In genomic region chr6:12119085-12119588, GRCh38 we compare ENCODE assay signal across 8 cellular contexts.
DNase-seq lines count a peak whose midpoint lies in the region; ATAC-seq and TF ChIP-seq lines count a peak whose summit lies in the region.

No MANE protein-coding gene starts in this region.

- peak overlapping the region; percentile 47 for H3K27ac Mint-ChIP-seq in CD8-positive, alpha-beta T cell

- peaks cover 12% of the 10 kb centered on the region for H3K36me3 ChIP-seq in CD8-positive, alpha-beta T cell (ENCODE audit: insufficient read depth, low read length)
- peaks cover 0 to 21% of the 10 kb centered on the region in 2 donors for H3K36me3 ChIP-seq in gastrocnemius medialis

- no peak for TF ChIP-seq POLR2A in gastrocnemius medialis (IDR thresholded peaks at IDR 0.05)

- peak; percentile 84 for ATAC-seq in CD8-positive, alpha-beta T cell
- peak; percentile 86 for ATAC-seq in GM19438 (IDR thresholded peaks at IDR 0.05; ENCODE audit: low read depth, unreplicated experiment)
- peak; percentile 66 for ATAC-seq in HG03439 (IDR thresholded peaks at IDR 0.05; ENCODE audit: unreplicated experiment)
- ATAC-seq in gastrocnemius medialis, result no peak

- peaks cover 22% of the 10 kb centered on the region for H3K4me1 ChIP-seq in CD8-positive, alpha-beta T cell (ENCODE audit: insufficient read depth, low read length)
- no peaks in the 10 kb centered on the region for H3K4me1 ChIP-seq in gastrocnemius medialis

- H3K4me1 Mint-ChIP-seq in CD8-positive, alpha-beta T cell (ENCODE audit: low read depth), result peaks cover 41% of the 10 kb centered on the region

- CTCF ChIA-PET in CD8-positive, alpha-beta T cell (lab: Charles Lee), result no interaction called here

- H3K27me3 ChIP-seq in CD8-positive, alpha-beta T cell (ENCODE audit: insufficient read depth, low read length), result no peaks in the 10 kb centered on the region
- H3K27me3 ChIP-seq in gastrocnemius medialis, result no peaks in the 10 kb centered on the region

- H3K4me3 ChIP-seq in CD8-positive, alpha-beta T cell (ENCODE audit: low read depth, low read length), result no peak overlapping the region
- H3K4me3 ChIP-seq in gastrocnemius medialis, result no peak overlapping the region

- in situ Hi-C loops in gastrocnemius medialis (cut with MboI; ENCODE audit: low sequenced_read_pairs in 4 of 4), result no loop called here

- peak in 6 of 7 experiments; percentile 1 to 56 (median 11) for DNase-seq in CD8-positive, alpha-beta T cell
- peak; percentile 76 for DNase-seq in central memory CD4-positive, alpha-beta T cell
- DNase-seq in A172 (ENCODE audit: low spot score) (no peak), posterior cingulate gyrus (no peak), gastrocnemius medialis (no peak), NCI-H1694 treated with DMSO at 0.1 percent for 48 hours (lab: John Stamatoyannopoulos, UW) (no peak)

- peak overlapping the region; percentile 10 for H3K4me3 Mint-ChIP-seq in CD8-positive, alpha-beta T cell

- H3K9me3 ChIP-seq in CD8-positive, alpha-beta T cell (ENCODE audit: low read length), result no peaks in the 10 kb centered on the region
- no peaks in the 10 kb centered on the region for H3K9me3 ChIP-seq in gastrocnemius medialis

- peaks cover 64% of the 10 kb centered on the region for H3K36me3 Mint-ChIP-seq in CD8-positive, alpha-beta T cell

- peaks cover 12% of the 10 kb centered on the region for H3K9me3 Mint-ChIP-seq in CD8-positive, alpha-beta T cell

- TF ChIP-seq CTCF in CD8-positive, alpha-beta T cell (IDR thresholded peaks at IDR 0.05), result no peak
- no peak for TF ChIP-seq CTCF in gastrocnemius medialis (IDR thresholded peaks at IDR 0.05 in 4 of 5, conservative IDR thresholded peaks at IDR 0.05 in 1 of 5)

- intact Hi-C loops in CD8-positive, alpha-beta T cell (cut with DNase I, micrococcal nuclease), result no loop called here
- intact Hi-C loops in posterior cingulate gyrus (cut with DNase I) (no loop called here), gastrocnemius medialis (cut with DNase I; ENCODE audit: low total_unique reads) (no loop called here)

- POLR2A ChIA-PET in CD8-positive, alpha-beta T cell (lab: Charles Lee), result no interaction called here

- H3K27me3 Mint-ChIP-seq in CD8-positive, alpha-beta T cell (ENCODE audit: low read depth), result no peaks in the 10 kb centered on the region

- no peak overlapping the region for H3K27ac ChIP-seq in CD8-positive, alpha-beta T cell (ENCODE audit: low read depth, low read length)
- H3K27ac ChIP-seq in gastrocnemius medialis, result no peak overlapping the region

Comparison
In these comparisons a context has a peak if more than half of its experiments do, and no peak if none do; other contexts are left out.
1. ATAC-seq: peak in CD8-positive, alpha-beta T cell (single experiment), GM19438 (single experiment) and HG03439 (single experiment); none in gastrocnemius medialis (0 of 2).
2. DNase-seq: peak in CD8-positive, alpha-beta T cell (6 of 7) and central memory CD4-positive, alpha-beta T cell (single experiment); none in A172 (single experiment), posterior cingulate gyrus (0 of 10), gastrocnemius medialis (0 of 2) and NCI-H1694 treated with DMSO at 0.1 percent for 48 hours (single experiment).